Comparison of ENCODE assay signal across 8 cellular contexts in the genomic region with DNA sequence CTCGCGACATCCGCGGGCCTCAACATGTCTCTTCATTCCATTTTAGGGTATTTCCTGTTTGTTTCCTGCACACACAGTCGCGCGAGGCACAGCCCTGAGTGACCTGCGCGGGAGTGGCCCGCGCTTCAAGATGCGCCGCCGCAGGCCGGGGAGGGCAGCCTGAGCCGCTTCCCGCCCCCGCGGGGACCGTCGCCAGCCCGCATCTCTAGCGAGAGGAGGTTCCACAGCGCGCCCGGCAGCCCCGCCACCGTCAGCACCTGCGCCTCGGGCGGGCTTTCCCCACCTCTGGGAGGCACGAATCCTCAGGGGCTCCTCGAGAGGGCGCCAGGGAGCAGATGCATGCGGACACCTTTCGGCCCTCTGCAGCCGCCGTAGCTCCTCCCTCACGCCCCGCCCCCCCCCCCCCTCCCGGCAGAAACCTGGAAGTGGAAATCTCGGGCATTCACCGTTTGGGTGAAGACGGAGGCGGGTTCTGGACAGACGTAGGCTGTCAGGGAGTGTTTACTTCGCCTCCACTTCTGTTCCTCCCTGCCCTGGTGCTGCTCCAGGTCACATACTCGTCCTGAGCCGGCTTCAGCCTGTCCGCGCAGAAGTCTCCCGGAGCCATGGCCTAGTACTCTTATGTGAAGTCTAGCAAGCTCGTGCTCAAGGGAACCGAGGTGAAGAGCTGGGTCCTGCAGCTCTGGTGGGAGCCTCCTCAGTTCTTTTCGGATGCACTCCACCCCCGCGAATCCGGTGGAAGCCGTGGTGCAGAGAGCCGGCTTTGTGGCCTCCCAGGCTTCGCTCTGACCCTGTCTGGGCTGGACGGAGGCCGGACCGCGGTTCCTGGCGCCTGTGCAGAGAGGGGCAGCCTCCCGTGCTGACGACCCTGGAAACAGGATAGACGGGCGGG.
DNase-seq lines count a peak whose midpoint lies in the region; ATAC-seq and TF ChIP-seq lines count a peak whose summit lies in the region.

No MANE protein-coding gene starts in this region.

- peak; percentile 75 for DNase-seq in ACHN
- peak; percentile 70 to 86 for DNase-seq in NCI-H524 (lab: John Stamatoyannopoulos, UW)
- DNase-seq in activated CD4-positive, alpha-beta T cell treated with anti-CD3 and anti-CD28 coated beads, Interleukin-2, amount 50 U/mL, for 48 hours = peak; percentile 89 to 92
- peak in 9 of 10 donors; percentile 45 to 87 (median 56) for DNase-seq in dorsolateral prefrontal cortex
- peak; percentile 86 for DNase-seq in right lobe of liver
- DNase-seq in stimulated activated CD4-positive, alpha-beta T cell treated with anti-CD3 and anti-CD28 coated beads, TNF-alpha, amount 100 ng/mL, for 4 hours (ENCODE audit: low read depth in 3 of 3) = peak; percentile 81 to 87 (median 85)

- no peaks in the 10 kb centered on the region for H3K36me3 ChIP-seq in right lobe of liver

- ATAC-seq in GM18907 (IDR thresholded peaks at IDR 0.05; ENCODE audit: unreplicated experiment) (peak; percentile 98), HG03280 (IDR thresholded peaks at IDR 0.05; ENCODE audit: unreplicated experiment) (peak; percentile 83), right lobe of liver (peak; percentile 97 to 100 (median 98))

- no peak for TF ChIP-seq POLR2A in right lobe of liver (IDR thresholded peaks at IDR 0.05)

- in situ Hi-C loops in ACHN (cut with HindIII; ENCODE audit: low pct_ligation_motif_present, low pct_unique_long_range_greater_than_20kb, low sequenced_read_pairs) = no loop called here

- H3K4me3 ChIP-seq in dorsolateral prefrontal cortex = peak overlapping the region; percentile 20 to 88 (median 74)
- peak overlapping the region; percentile 60 to 74 (median 68) for H3K4me3 ChIP-seq in right lobe of liver

- H3K27me3 ChIP-seq in dorsolateral prefrontal cortex = no peaks in the 10 kb centered on the region
- H3K27me3 ChIP-seq in right lobe of liver = no peaks in the 10 kb centered on the region

- intact Hi-C loops in dorsolateral prefrontal cortex (cut with DNase I) (no loop called here), right lobe of liver (cut with DNase I) (no loop called here)

- no peaks in the 10 kb centered on the region for H3K9me3 ChIP-seq in right lobe of liver

- H3K4me1 ChIP-seq in right lobe of liver = no peaks in the 10 kb centered on the region

- H3K27ac ChIP-seq in dorsolateral prefrontal cortex (peak overlapping the region in 35 of 59 donors; percentile 5 to 88 (median 67)), right lobe of liver (peak overlapping the region; percentile 73 to 80 (median 75))

- 37% methylated on average over 24 of the region's 70 CpGs for WGBS in right lobe of liver (ENCODE audit: insufficient coverage, low coverage, low lambda C conversion rate, missing lambda C conversion rate)

- peak in 54 of 56 donors; percentile 31 to 94 (median 71) for TF ChIP-seq CTCF in dorsolateral prefrontal cortex (IDR thresholded peaks at IDR 0.05 in 54 of 56, conservative IDR thresholded peaks at IDR 0.05 in 2 of 56; ENCODE audit: low read depth in 1 of 56, partially characterized antibody in 56 of 56)
- TF ChIP-seq CTCF in right lobe of liver (IDR thresholded peaks at IDR 0.05) = peak; percentile 25 to 65 (median 56)

Comparison
In these comparisons a context has a peak if more than half of its experiments do, and no peak if none do; other contexts are left out.
1. Peak in every context shown above with its lines: DNase-seq, ATAC-seq, H3K4me3 ChIP-seq and H3K27ac ChIP-seq.